1 cellular context compared by ENCODE assay signal in the genomic region with DNA sequence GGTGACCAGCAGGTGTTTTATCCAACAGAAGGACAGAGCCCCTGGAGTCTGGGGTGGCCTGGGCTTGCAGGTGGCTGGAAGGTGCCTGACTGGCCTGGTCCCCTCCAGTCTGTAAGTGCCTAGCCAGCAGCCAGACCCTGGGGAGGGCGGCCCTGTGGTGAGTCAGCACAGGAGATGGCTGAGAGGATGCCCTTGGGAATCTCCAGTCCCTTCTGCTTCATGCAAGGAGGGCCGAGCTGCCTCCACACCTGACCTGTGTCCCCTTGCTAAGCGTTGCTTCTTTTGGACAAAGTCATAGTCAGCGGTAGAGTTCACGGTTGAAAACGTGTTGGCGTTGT.
TF ChIP-seq lines count a peak whose summit lies in the region.

No MANE protein-coding gene starts in this region.

TF ChIP-seq in IMR-90, 13 proteins besides CTCF, POLR2A, EP300 and RAD21:
- TF ChIP-seq MAZ (IDR thresholded peaks at IDR 0.05; ENCODE audit: borderline replicate concordance, low read depth, low read length) (no peak), CHD1 (IDR thresholded peaks at IDR 0.05; ENCODE audit: low read depth, low read length) (no peak), CEBPB (IDR thresholded peaks at IDR 0.05; ENCODE audit: low read depth, low read length) (no peak), BHLHE40 (IDR thresholded peaks at IDR 0.05; ENCODE audit: low read depth, low read length) (no peak), NFE2L2 (IDR thresholded peaks at IDR 0.05; ENCODE audit: low read depth, low read length) (no peak), RFX5 (IDR thresholded peaks at IDR 0.05; ENCODE audit: low read depth, low read length) (no peak), MXI1 (IDR thresholded peaks at IDR 0.05; ENCODE audit: borderline replicate concordance, low read depth, low read length) (no peak), SMC3 (IDR thresholded peaks at IDR 0.05; ENCODE audit: low read depth, low read length) (no peak), RCOR1 (IDR thresholded peaks at IDR 0.05; ENCODE audit: insufficient replicate concordance, low read length) (no peak), MAFK (IDR thresholded peaks at IDR 0.05; ENCODE audit: low read depth, low read length) (no peak), FOS (IDR thresholded peaks at IDR 0.05; ENCODE audit: low read depth, low read length) (no peak)
- TF ChIP-seq, protein P1, sequence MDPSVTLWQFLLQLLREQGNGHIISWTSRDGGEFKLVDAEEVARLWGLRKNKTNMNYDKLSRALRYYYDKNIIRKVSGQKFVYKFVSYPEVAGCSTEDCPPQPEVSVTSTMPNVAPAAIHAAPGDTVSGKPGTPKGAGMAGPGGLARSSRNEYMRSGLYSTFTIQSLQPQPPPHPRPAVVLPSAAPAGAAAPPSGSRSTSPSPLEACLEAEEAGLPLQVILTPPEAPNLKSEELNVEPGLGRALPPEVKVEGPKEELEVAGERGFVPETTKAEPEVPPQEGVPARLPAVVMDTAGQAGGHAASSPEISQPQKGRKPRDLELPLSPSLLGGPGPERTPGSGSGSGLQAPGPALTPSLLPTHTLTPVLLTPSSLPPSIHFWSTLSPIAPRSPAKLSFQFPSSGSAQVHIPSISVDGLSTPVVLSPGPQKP (IDR thresholded peaks at IDR 0.05; ENCODE audit: borderline replicate concordance, low read depth, low read length): no peak
- TF ChIP-seq, protein P2, sequence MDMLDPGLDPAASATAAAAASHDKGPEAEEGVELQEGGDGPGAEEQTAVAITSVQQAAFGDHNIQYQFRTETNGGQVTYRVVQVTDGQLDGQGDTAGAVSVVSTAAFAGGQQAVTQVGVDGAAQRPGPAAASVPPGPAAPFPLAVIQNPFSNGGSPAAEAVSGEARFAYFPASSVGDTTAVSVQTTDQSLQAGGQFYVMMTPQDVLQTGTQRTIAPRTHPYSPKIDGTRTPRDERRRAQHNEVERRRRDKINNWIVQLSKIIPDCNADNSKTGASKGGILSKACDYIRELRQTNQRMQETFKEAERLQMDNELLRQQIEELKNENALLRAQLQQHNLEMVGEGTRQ (IDR thresholded peaks at IDR 0.05; ENCODE audit: low read depth, low read length): no peak
